In the genomic region with DNA sequence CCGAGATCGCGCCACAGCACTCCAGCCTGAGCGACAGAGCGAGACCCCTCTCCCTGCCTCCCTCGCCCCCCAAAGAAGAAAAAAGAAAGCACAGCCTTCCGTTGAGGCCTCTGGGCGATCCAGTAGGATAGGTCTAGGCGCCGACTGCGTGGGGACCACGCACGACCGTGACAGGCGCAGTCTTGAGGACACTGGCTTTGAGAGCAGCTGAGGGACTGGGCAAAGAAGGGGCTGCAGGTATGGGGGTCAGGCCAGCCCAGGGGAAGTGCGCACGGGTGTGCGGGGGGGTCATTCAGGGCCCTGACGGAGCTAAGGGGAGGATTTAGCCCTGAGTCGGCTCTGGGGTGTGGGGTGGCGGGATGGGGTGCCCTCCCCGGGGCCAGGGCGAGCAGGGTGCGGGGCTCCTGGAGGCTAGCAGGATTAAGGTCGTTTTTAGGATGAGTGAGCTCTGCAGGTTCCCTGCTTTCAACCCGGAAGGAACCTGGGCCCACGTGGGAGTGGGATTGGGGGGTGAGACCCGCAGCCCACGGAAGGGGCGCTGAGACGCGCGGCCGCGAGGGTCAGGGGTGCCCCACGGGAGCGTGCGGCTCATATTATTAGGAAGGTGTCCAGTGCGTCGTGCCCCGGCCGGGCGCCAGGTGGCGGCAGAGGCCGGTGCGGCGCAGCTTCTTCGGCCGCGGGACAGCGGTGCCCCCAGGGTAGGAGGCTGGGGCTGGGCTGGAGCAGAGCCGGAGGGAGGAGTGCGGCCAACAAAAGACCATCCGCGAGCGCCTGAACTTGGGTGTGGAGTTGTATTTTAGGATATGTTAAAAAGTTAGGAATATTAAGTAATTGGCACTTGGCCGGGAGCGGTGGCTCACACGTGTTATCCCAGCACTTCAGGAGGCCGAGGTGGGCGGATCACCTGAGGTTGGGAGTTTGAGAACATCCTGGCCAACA, we compare ENCODE assay signal across 8 cellular contexts. TPM values are rescaled to one million over a fixed set of nuclear protein-coding genes. Genes with fewer than 3 reads are reported as not detected.
A peak's percentile ranks its signal among the peaks of the same experiment; 100 is the strongest.
DNase-seq lines count a peak whose midpoint lies in the region; ATAC-seq, FAIRE-seq and TF ChIP-seq lines count a peak whose summit lies in the region.

No MANE protein-coding gene starts in this region.

- TF ChIP-seq POLR2A in ovary (IDR thresholded peaks at IDR 0.05) = no peak

- H3K4me3 ChIP-seq in ovary = peak overlapping the region; percentile 11

- TF ChIP-seq EP300 in ovary (IDR thresholded peaks at IDR 0.05) = no peak

- peak; percentile 73 to 92 (median 78) for TF ChIP-seq CTCF in ovary (IDR thresholded peaks at IDR 0.05)

- H3K4me1 ChIP-seq in ovary (ENCODE audit: insufficient read depth) = peaks cover 2% of the 10 kb centered on the region

- no peaks in the 10 kb centered on the region for H3K9me3 ChIP-seq in ovary

- no peak for FAIRE-seq in RCC 7860 (lab: Jason Lieb, UNC)

- intact Hi-C loops in ovary (cut with DNase I) = loop anchor here (5.0 to 10.0 kb wide), 3 partner anchors 73 to 413 kb away; no protein-coding TSS in a partner anchor

- peak; percentile 58 for DNase-seq in EH (ENCODE audit: low read depth)
- peak; percentile 6 for DNase-seq in RCC 7860 (ENCODE audit: low spot score)
- DNase-seq in activated naive CD4-positive, alpha-beta T cell treated with Interleukin-2 at 50 U/mL for 16 hours = peak; percentile 53
- DNase-seq in globus pallidus (ENCODE audit: low spot score) = peak; percentile 40
- DNase-seq in ovary = peak; percentile 48 to 75 (median 66)
- DNase-seq in NCI-H226 = no peak

- peak; percentile 98 for ATAC-seq in GM21381 (IDR thresholded peaks at IDR 0.05; ENCODE audit: unreplicated experiment)
- peak; percentile 96 for ATAC-seq in HG03571 (IDR thresholded peaks at IDR 0.05; ENCODE audit: unreplicated experiment)

- WGBS in ovary, 3 donors = 13 to 23% (median 14%) methylated on average over 61 of the region's 61 CpGs

- H3K27me3 ChIP-seq in ovary = no peaks in the 10 kb centered on the region

- no peak overlapping the region for H3K27ac ChIP-seq in ovary

- no peaks in the 10 kb centered on the region for H3K36me3 ChIP-seq in ovary

RNA-seq across cellular contexts. Expression of gene ZNF236, which starts 20.5 kb away (rescaled TPM):
- total RNA-seq in ovary = 10 to 100 TPM; 15.4 to 30.3 (median 24.4) TPM
- polyA plus RNA-seq in ovary = 1 to 10 TPM; 3.9 to 4.3 TPM
